ENCODE assay signal across 22 cellular contexts in genomic region chr7:131035088-131035770, GRCh38.
A peak's percentile ranks its signal among the peaks of the same experiment; 100 is the strongest.
DNase-seq lines count a peak whose midpoint lies in the region; ATAC-seq, FAIRE-seq and TF ChIP-seq lines count a peak whose summit lies in the region.
"Had no signal": no experiment of that assay in that cellular context is flagged by ENCODE, and none has a peak within 500 bp of the region (broad histone marks: within the 10 kb centered on the region; RNA-seq: fewer than 3 reads in every experiment).

No MANE protein-coding gene starts in this region.

- H4K20me1 ChIP-seq in GM12878 (ENCODE audit: control insufficient read depth, insufficient read depth) = no peaks in the 10 kb centered on the region

- no peak for FAIRE-seq in GM12878 (lab: Jason Lieb, UNC)
- FAIRE-seq: A549, bronchial epithelial cell, RCC 7860, urothelium cell line had no signal

- RAD21 ChIA-PET in GM12878 (lab: Charles Lee; ENCODE audit: unreplicated experiment) = interaction anchor here (0.6 to 2.6 kb wide), 5 partner anchors 9 to 138 kb away, joined by 3 to 8 read pairs (median 3); no protein-coding TSS in a partner anchor

- TF ChIP-seq POLR2A in GM12878 (IDR thresholded peaks at IDR 0.05; ENCODE audit: low read depth, low read length) = no peak
- no peak for TF ChIP-seq POLR2A in gastrocnemius medialis (IDR thresholded peaks at IDR 0.05)

- H3K36me3 Mint-ChIP-seq in activated T-cell treated with anti-CD3 and anti-CD28 coated beads, Interleukin-2, amount 50 U/mL, for 24 hours (ENCODE audit: low read depth) = peaks cover 50% of the 10 kb centered on the region
- H3K36me3 Mint-ChIP-seq in HFFc6 (ENCODE audit: low read depth) = peaks cover 27% of the 10 kb centered on the region; the same call in 1 of the 2 replicates
- H3K36me3 Mint-ChIP-seq in nephron progenitor cell (ENCODE audit: low read depth) = no peaks in the 10 kb centered on the region

- H2AFZ ChIP-seq in GM12878 (ENCODE audit: control insufficient read depth, low read depth, low read length) = no peak overlapping the region

- TF ChIP-seq CTCF in HFFc6 (IDR thresholded peaks at IDR 0.05) (no peak), GM12878 (IDR thresholded peaks at IDR 0.05 in 2 of 3, conservative IDR thresholded peaks at IDR 0.05 in 1 of 3; ENCODE audit: control insufficient read depth in 2 of 3, extremely low read depth in 1 of 3, insufficient read depth in 1 of 3, low read depth in 3 of 3, low read length in 3 of 3) (no peak), gastrocnemius medialis (IDR thresholded peaks at IDR 0.05 in 4 of 5, conservative IDR thresholded peaks at IDR 0.05 in 1 of 5) (no peak), nephron progenitor cell (IDR thresholded peaks at IDR 0.05) (no peak)

- H3K4me1 Mint-ChIP-seq in activated T-cell treated with anti-CD3 and anti-CD28 coated beads, Interleukin-2, amount 50 U/mL, for 24 hours (ENCODE audit: low read depth) = peaks cover 90% of the 10 kb centered on the region
- peaks cover 73% of the 10 kb centered on the region for H3K4me1 Mint-ChIP-seq in HFFc6 (ENCODE audit: low read depth)
- H3K4me1 Mint-ChIP-seq in nephron progenitor cell = peaks cover 11% of the 10 kb centered on the region

- H3K27ac ChIP-seq in GM12878 (ENCODE audit: control insufficient read depth, insufficient read depth) = peak overlapping the region; percentile 76; the same call in 1 of the 2 replicates
- H3K27ac ChIP-seq in gastrocnemius medialis = peak overlapping the region; percentile 65 to 72 (median 69)
- H3K27ac ChIP-seq: A549, lower lobe of right lung, SJSA1 had no signal

- intact Hi-C loops in GM12878 (cut with micrococcal nuclease; ENCODE audit: unreplicated experiment) = no loop called here
- intact Hi-C loops in gastrocnemius medialis (cut with DNase I; ENCODE audit: low total_unique reads) = loop anchor here (2.0 kb wide), 1 partner anchor 22 kb away; no protein-coding TSS in a partner anchor

- WGBS in GM12878 (ENCODE audit: insufficient coverage, insufficient replicate concordance, low lambda C conversion rate, missing lambda C conversion rate) = 62% methylated on average over 8 of the region's 8 CpGs

- DNase-seq in activated T-cell treated with anti-CD3 and anti-CD28 coated beads, Interleukin-2, amount 50 U/mL, for 24 hours = no peak
- no peak for DNase-seq in activated T-cell treated with anti-CD3 and anti-CD28 coated beads, Interleukin-2, amount 50 U/mL, for 1 hour
- DNase-seq in HFFc6 = no peak
- DNase-seq in GM12878 (ENCODE audit: low read depth, low spot score) = no peak
- DNase-seq in gastrocnemius medialis = no peak
- DNase-seq in nephron progenitor cell = no peak
- no peak for DNase-seq in ecto neural progenitor cell (ENCODE audit: low spot score)
- no peak for DNase-seq in COR-L47 (lab: John Stamatoyannopoulos, UW)
- DNase-seq: activated CD4-positive, alpha-beta T cell treated with anti-CD3 and anti-CD28 coated beads for 4 hours; activated gamma-delta T cell; Calu3; KG1; lower lobe of right lung; NCI-H2171; NCI-H524 treated with DMSO at 0.1 percent for 48 hours; stimulated activated CD8-positive, alpha-beta memory T cell treated with anti-CD3 and anti-CD28 coated beads, Interleukin-4, amount 100 ng/mL, for 48 hours had no signal

- peaks cover 2% of the 10 kb centered on the region for H3K9me3 Mint-ChIP-seq in activated T-cell treated with anti-CD3 and anti-CD28 coated beads, Interleukin-2, amount 50 U/mL, for 24 hours
- H3K9me3 Mint-ChIP-seq in HFFc6 = no peaks in the 10 kb centered on the region
- H3K9me3 Mint-ChIP-seq in nephron progenitor cell = no peaks in the 10 kb centered on the region

- in situ Hi-C loops in GM12878 (cut with MboI) = no loop called here
- in situ Hi-C loops in gastrocnemius medialis (cut with MboI; ENCODE audit: low sequenced_read_pairs in 4 of 4) = loop anchor here in 2 of 4 donors (25.0 kb wide), 2 partner anchors 148 to 173 kb away; no protein-coding TSS in a partner anchor

- TF ChIP-seq RAD21 in GM12878 (IDR thresholded peaks at IDR 0.05; ENCODE audit: insufficient read depth, low read depth, low read length) = no peak

- H3K79me2 ChIP-seq in GM12878 (ENCODE audit: control insufficient read depth, insufficient read depth, low read length) = peaks cover 48% of the 10 kb centered on the region

- H3K4me3 Mint-ChIP-seq in activated T-cell treated with anti-CD3 and anti-CD28 coated beads, Interleukin-2, amount 50 U/mL, for 24 hours = no peak overlapping the region
- H3K4me3 Mint-ChIP-seq in HFFc6 = no peak overlapping the region
- H3K4me3 Mint-ChIP-seq in nephron progenitor cell = no peak overlapping the region

- no peaks in the 10 kb centered on the region for H3K27me3 Mint-ChIP-seq in activated T-cell treated with anti-CD3 and anti-CD28 coated beads, Interleukin-2, amount 50 U/mL, for 24 hours
- H3K27me3 Mint-ChIP-seq in HFFc6 (ENCODE audit: insufficient read depth) = peaks cover 4% of the 10 kb centered on the region; the same call in 1 of the 2 replicates
- no peaks in the 10 kb centered on the region for H3K27me3 Mint-ChIP-seq in nephron progenitor cell (ENCODE audit: low read depth, poor library complexity)
- H3K27me3 Mint-ChIP-seq: progenitor cell of endocrine pancreas had no signal

- CTCF ChIA-PET in GM12878 (lab: Yijun Ruan, JAX) = interaction anchor here (0.8 to 2.4 kb wide), 4 partner anchors 13 to 160 kb away, joined by 3 to 15 read pairs (median 5); no protein-coding TSS in a partner anchor

- no peak overlapping the region for H3K9ac ChIP-seq in GM12878 (ENCODE audit: control insufficient read depth, insufficient read depth, low read length)

- H3K4me2 ChIP-seq in GM12878 (ENCODE audit: control insufficient read depth, insufficient read depth) = peak overlapping the region; percentile 26; the same call in 1 of the 2 replicates
- H3K4me2 ChIP-seq: A549 had no signal

- H3K4me1 ChIP-seq in GM12878 (ENCODE audit: control insufficient read depth, insufficient read depth, low read length) = peaks cover 62% of the 10 kb centered on the region
- peaks cover 82 to 93% of the 10 kb centered on the region in 2 donors for H3K4me1 ChIP-seq in gastrocnemius medialis

- ATAC-seq in GM12878 (no peak), gastrocnemius medialis (peak in 1 of 2 donors; percentile 39)

- BruUV-seq in GM12878 (replicated peaks; lab: Mats Ljungman, UMichigan) = no TSS peak

- SMC1A ChIA-PET in GM12878 (lab: Charles Lee; ENCODE audit: uncharacterized antibody, unreplicated experiment) = interaction anchor here (0.8 to 1.9 kb wide), 7 partner anchors 14 to 121 kb away, joined by 3 to 8 read pairs (median 5); no protein-coding TSS in a partner anchor

- H3K36me3 ChIP-seq in GM12878 (ENCODE audit: control insufficient read depth in 2 of 2, insufficient read depth in 2 of 2, low read length in 1 of 2) (no peaks in the 10 kb centered on the region; a peak in 2 of 4 replicates), gastrocnemius medialis (no peaks in the 10 kb centered on the region)
- H3K36me3 ChIP-seq: SJSA1 had no signal

- H3K9me3 ChIP-seq in GM12878 (replicated peaks; ENCODE audit: control insufficient read depth, insufficient read depth, low read length) (no peaks in the 10 kb centered on the region; the same call in 1 of the 3 replicates), gastrocnemius medialis (no peaks in the 10 kb centered on the region)
- H3K9me3 ChIP-seq: A549, lower lobe of right lung, SJSA1 had no signal

- POLR2A ChIA-PET in GM12878 (lab: Charles Lee) = interaction anchor here (0.7 to 1.1 kb wide), 2 partner anchors 23 to 87 kb away, joined by 3 read pairs; no protein-coding TSS in a partner anchor

- peak overlapping the region; percentile 100 for H3K27ac Mint-ChIP-seq in activated T-cell treated with anti-CD3 and anti-CD28 coated beads, Interleukin-2, amount 50 U/mL, for 24 hours
- H3K27ac Mint-ChIP-seq in HFFc6 (peak overlapping the region; percentile 45), nephron progenitor cell (no peak overlapping the region)
- H3K27ac Mint-ChIP-seq: progenitor cell of endocrine pancreas had no signal

- TF ChIP-seq EP300 in GM12878 (IDR thresholded peaks at IDR 0.05; ENCODE audit: borderline replicate concordance in 1 of 2, control insufficient read depth in 1 of 2, low read depth in 2 of 2, low read length in 2 of 2) = no peak

- H3K4me3 ChIP-seq in GM12878 (no peak overlapping the region), gastrocnemius medialis (no peak overlapping the region)
- H3K4me3 ChIP-seq: A549, lower lobe of right lung, SJSA1 had no signal

- H3K27me3 ChIP-seq in GM12878 (replicated peaks in 1 of 2; ENCODE audit: control insufficient read depth in 2 of 2, insufficient read depth in 2 of 2, low read length in 1 of 2) = no peaks in the 10 kb centered on the region
- no peaks in the 10 kb centered on the region for H3K27me3 ChIP-seq in gastrocnemius medialis
- H3K27me3 ChIP-seq: SJSA1 had no signal

TF ChIP-seq in GM12878, 131 proteins besides CTCF, POLR2A, EP300 and RAD21 (continues in another document):
- TF ChIP-seq MYB (IDR thresholded peaks at IDR 0.05; ENCODE audit: borderline replicate concordance, low read depth, low read length) = no peak
- no peak for TF ChIP-seq SIN3A (IDR thresholded peaks at IDR 0.05; ENCODE audit: low read depth, low read length)
- TF ChIP-seq ZNF622 (IDR thresholded peaks at IDR 0.05) = no peak
- no peak for TF ChIP-seq ZBTB11 (CRISPR knock-in tag; IDR thresholded peaks at IDR 0.05)
